10 cellular contexts compared by ENCODE assay signal in genomic region chr17:75086496-75087181, GRCh38. TPM values are rescaled to one million over a fixed set of nuclear protein-coding genes. Genes with fewer than 3 reads are reported as not detected.
DNase-seq lines count a peak whose midpoint lies in the region; ATAC-seq and FAIRE-seq lines count a peak whose summit lies in the region.
"Had no signal": no experiment of that assay in that cellular context is flagged by ENCODE, and none has a peak within 500 bp of the region (broad histone marks: within the 10 kb centered on the region; RNA-seq: fewer than 3 reads in every experiment).

No MANE protein-coding gene starts in this region.

- POLR2A ChIA-PET in activated CD4-positive, alpha-beta memory T cell treated with anti-CD3 and anti-CD28 coated beads for 36 hours (lab: Charles Lee) = interaction anchor here (0.9 to 1.7 kb wide), 3 partner anchors 24 to 27 kb away, joined by 3 to 4 read pairs (median 4); partner anchors contain the start of gene ARMC7

- CTCF ChIA-PET in activated CD4-positive, alpha-beta memory T cell treated with anti-CD3 and anti-CD28 coated beads for 36 hours (lab: Charles Lee) = interaction anchor here (1.0 to 1.2 kb wide), 3 partner anchors 27 to 125 kb away, joined by 3 to 4 read pairs (median 3); no protein-coding TSS in a partner anchor

- FAIRE-seq in HTR-8/SVneo (lab: Jason Lieb, UNC) = no peak

- H3K9me3 Mint-ChIP-seq in activated T-cell treated with anti-CD3 and anti-CD28 coated beads, Interleukin-2, amount 50 U/mL, for 24 hours = no peaks in the 10 kb centered on the region
- H3K9me3 Mint-ChIP-seq in activated CD4-positive, alpha-beta memory T cell treated with anti-CD3 and anti-CD28 coated beads for 36 hours = no peaks in the 10 kb centered on the region
- no peaks in the 10 kb centered on the region for H3K9me3 Mint-ChIP-seq in stimulated activated memory B cell treated with anti-CD40 and anti-IgM and Interleukin-4, amounts not matched to agents 10 μg/mL and 1 μg/mL and 100 μg/mL, for 72 hours

- peak overlapping the region; percentile 30 for H3K27ac Mint-ChIP-seq in activated T-cell treated with anti-CD3 and anti-CD28 coated beads, Interleukin-2, amount 50 U/mL, for 24 hours
- H3K27ac Mint-ChIP-seq in activated CD4-positive, alpha-beta memory T cell treated with anti-CD3 and anti-CD28 coated beads for 36 hours = peak overlapping the region; percentile 31
- peak overlapping the region; percentile 73 for H3K27ac Mint-ChIP-seq in stimulated activated memory B cell treated with anti-CD40 and anti-IgM and Interleukin-4, amounts not matched to agents 10 μg/mL and 1 μg/mL and 100 μg/mL, for 72 hours

- H3K4me1 Mint-ChIP-seq in activated T-cell treated with anti-CD3 and anti-CD28 coated beads, Interleukin-2, amount 50 U/mL, for 24 hours (ENCODE audit: low read depth) = peaks cover 53% of the 10 kb centered on the region
- peaks cover 41% of the 10 kb centered on the region for H3K4me1 Mint-ChIP-seq in activated CD4-positive, alpha-beta memory T cell treated with anti-CD3 and anti-CD28 coated beads for 36 hours (ENCODE audit: low read depth)
- peaks cover 39% of the 10 kb centered on the region for H3K4me1 Mint-ChIP-seq in stimulated activated memory B cell treated with anti-CD40 and anti-IgM and Interleukin-4, amounts not matched to agents 10 μg/mL and 1 μg/mL and 100 μg/mL, for 72 hours

- no peak for DNase-seq in activated T-cell treated with anti-CD3 and anti-CD28 coated beads, Interleukin-2, amount 50 U/mL, for 24 hours
- DNase-seq in activated T-cell treated with anti-CD3 and anti-CD28 coated beads, Interleukin-2, amount 50 U/mL, for 48 hours = no peak
- DNase-seq in activated CD4-positive, alpha-beta memory T cell treated with anti-CD3 and anti-CD28 coated beads for 36 hours = no peak
- DNase-seq in left colon (peak; percentile 59 to 71), NCI-H1417 (lab: John Stamatoyannopoulos, UW) (no peak), HTR-8/SVneo (ENCODE audit: insufficient read length, low spot score) (no peak)
- no peak for DNase-seq in stimulated activated naive CD4-positive, alpha-beta T cell treated with Interleukin-2 at 50 U/mL for 16 hours (lab: John Stamatoyannopoulos, UW)
- DNase-seq: midbrain, NCI-H1930 had no signal

- H3K4me3 Mint-ChIP-seq in activated T-cell treated with anti-CD3 and anti-CD28 coated beads, Interleukin-2, amount 50 U/mL, for 24 hours = peak overlapping the region; percentile 69
- H3K4me3 Mint-ChIP-seq in activated CD4-positive, alpha-beta memory T cell treated with anti-CD3 and anti-CD28 coated beads for 36 hours = peak overlapping the region; percentile 50
- peak overlapping the region; percentile 36 for H3K4me3 Mint-ChIP-seq in stimulated activated memory B cell treated with anti-CD40 and anti-IgM and Interleukin-4, amounts not matched to agents 10 μg/mL and 1 μg/mL and 100 μg/mL, for 72 hours

- ATAC-seq in left colon = peak; percentile 56
- ATAC-seq in stimulated activated memory B cell treated with anti-CD40 and anti-IgM and Interleukin-4, amounts not matched to agents 10 μg/mL and 1 μg/mL and 100 μg/mL, for 72 hours = no peak

- H3K36me3 Mint-ChIP-seq in activated T-cell treated with anti-CD3 and anti-CD28 coated beads, Interleukin-2, amount 50 U/mL, for 24 hours (ENCODE audit: low read depth) = no peaks in the 10 kb centered on the region
- H3K36me3 Mint-ChIP-seq in activated CD4-positive, alpha-beta memory T cell treated with anti-CD3 and anti-CD28 coated beads for 36 hours = no peaks in the 10 kb centered on the region
- no peaks in the 10 kb centered on the region for H3K36me3 Mint-ChIP-seq in stimulated activated memory B cell treated with anti-CD40 and anti-IgM and Interleukin-4, amounts not matched to agents 10 μg/mL and 1 μg/mL and 100 μg/mL, for 72 hours

- H3K27me3 Mint-ChIP-seq in activated T-cell treated with anti-CD3 and anti-CD28 coated beads, Interleukin-2, amount 50 U/mL, for 24 hours = no peaks in the 10 kb centered on the region
- no peaks in the 10 kb centered on the region for H3K27me3 Mint-ChIP-seq in activated CD4-positive, alpha-beta memory T cell treated with anti-CD3 and anti-CD28 coated beads for 36 hours
- no peaks in the 10 kb centered on the region for H3K27me3 Mint-ChIP-seq in stimulated activated memory B cell treated with anti-CD40 and anti-IgM and Interleukin-4, amounts not matched to agents 10 μg/mL and 1 μg/mL and 100 μg/mL, for 72 hours

- intact Hi-C loops in activated CD4-positive, alpha-beta memory T cell treated with anti-CD3 and anti-CD28 coated beads for 36 hours (cut with micrococcal nuclease) = no loop called here
- intact Hi-C loops in left colon (cut with DNase I, micrococcal nuclease) = no loop called here

RNA-seq across cellular contexts. Expression of gene SLC16A5, which starts 1.1 kb away (rescaled TPM):
- 1 to 10 TPM; 6.7 to 7.7 TPM for total RNA-seq in activated CD4-positive, alpha-beta memory T cell treated with anti-CD3 and anti-CD28 coated beads for 36 hours
- 10 to 100 TPM; 26.6 to 39.6 TPM for total RNA-seq in left colon

RNA-seq across cellular contexts. Expression of gene ARMC7, which starts 23.1 kb away (rescaled TPM):
- 1 to 10 TPM; 6.5 to 8.2 TPM for total RNA-seq in activated CD4-positive, alpha-beta memory T cell treated with anti-CD3 and anti-CD28 coated beads for 36 hours
- total RNA-seq in left colon = 10 to 100 TPM; 20.3 to 29.9 TPM

RNA-seq across cellular contexts. Expression of gene KCTD2, which starts 39.6 kb away (rescaled TPM):
- total RNA-seq in activated CD4-positive, alpha-beta memory T cell treated with anti-CD3 and anti-CD28 coated beads for 36 hours = 10 to 100 TPM; 20.6 to 23.3 TPM
- total RNA-seq in left colon = 10 to 100 TPM; 16.7 to 19.7 TPM

RNA-seq across cellular contexts. Expression of gene ATP5PD, which starts 39.9 kb away (rescaled TPM):
- 100 to 1,000 TPM; 249 to 261 TPM for total RNA-seq in activated CD4-positive, alpha-beta memory T cell treated with anti-CD3 and anti-CD28 coated beads for 36 hours
- total RNA-seq in left colon = 100 to 1,000 TPM; 310 to 381 TPM

RNA-seq across cellular contexts. Expression of gene NT5C, which starts 44.9 kb away (rescaled TPM):
- total RNA-seq in activated CD4-positive, alpha-beta memory T cell treated with anti-CD3 and anti-CD28 coated beads for 36 hours = 10 to 100 TPM; 65.2 to 70.8 TPM
- total RNA-seq in left colon = 10 to 100 TPM; 77.6 to 86.6 TPM

Comparison
In these comparisons a context has a peak if more than half of its experiments do, and no peak if none do; other contexts are left out.
1. DNase-seq: peak in left colon (2 of 2); none in activated T-cell treated with anti-CD3 and anti-CD28 coated beads, Interleukin-2, amount 50 U/mL, for 24 hours (single experiment), activated T-cell treated with anti-CD3 and anti-CD28 coated beads, Interleukin-2, amount 50 U/mL, for 48 hours (0 of 2), activated CD4-positive, alpha-beta memory T cell treated with anti-CD3 and anti-CD28 coated beads for 36 hours (single experiment), NCI-H1417 (0 of 3), HTR-8/SVneo (single experiment) and stimulated activated naive CD4-positive, alpha-beta T cell treated with Interleukin-2 at 50 U/mL for 16 hours (single experiment).
2. Peak in every context shown above with its lines, with median percentiles within 50 percentile points of each other: H3K27ac Mint-ChIP-seq and H3K4me3 Mint-ChIP-seq.